In the genomic region with DNA sequence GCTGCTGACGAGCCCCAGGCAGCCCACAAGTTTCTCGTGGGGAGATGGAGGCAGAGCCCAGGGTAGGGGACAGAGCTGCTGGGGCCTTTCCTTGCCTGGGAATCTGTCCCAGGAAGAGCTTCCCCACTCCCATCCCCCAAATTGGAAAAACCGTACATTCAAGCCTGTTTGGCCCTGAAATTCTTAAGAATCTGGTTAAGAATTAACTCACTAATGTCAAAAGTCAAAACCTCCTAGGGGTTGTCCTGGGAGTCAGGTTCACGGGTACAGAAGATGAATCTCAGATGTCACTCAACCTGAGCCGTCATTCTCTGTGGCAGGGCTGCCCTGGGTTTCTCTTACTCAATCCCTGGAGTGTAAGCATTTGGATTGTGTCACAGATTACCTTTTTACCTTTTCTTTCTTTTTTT, we compare ENCODE assay signal across 1 cellular context.
TF ChIP-seq lines count a peak whose summit lies in the region.

No MANE protein-coding gene starts in this region.

TF ChIP-seq in HCT116, 20 proteins besides CTCF, POLR2A, EP300 and RAD21:
- TF ChIP-seq JUND (IDR thresholded peaks at IDR 0.05) (no peak), ELF1 (IDR thresholded peaks at IDR 0.05; ENCODE audit: borderline replicate concordance, low read depth) (no peak), SP1 (IDR thresholded peaks at IDR 0.05; ENCODE audit: low read depth) (no peak)
